Comparison of ENCODE assay signal across 8 cellular contexts in the genomic region with DNA sequence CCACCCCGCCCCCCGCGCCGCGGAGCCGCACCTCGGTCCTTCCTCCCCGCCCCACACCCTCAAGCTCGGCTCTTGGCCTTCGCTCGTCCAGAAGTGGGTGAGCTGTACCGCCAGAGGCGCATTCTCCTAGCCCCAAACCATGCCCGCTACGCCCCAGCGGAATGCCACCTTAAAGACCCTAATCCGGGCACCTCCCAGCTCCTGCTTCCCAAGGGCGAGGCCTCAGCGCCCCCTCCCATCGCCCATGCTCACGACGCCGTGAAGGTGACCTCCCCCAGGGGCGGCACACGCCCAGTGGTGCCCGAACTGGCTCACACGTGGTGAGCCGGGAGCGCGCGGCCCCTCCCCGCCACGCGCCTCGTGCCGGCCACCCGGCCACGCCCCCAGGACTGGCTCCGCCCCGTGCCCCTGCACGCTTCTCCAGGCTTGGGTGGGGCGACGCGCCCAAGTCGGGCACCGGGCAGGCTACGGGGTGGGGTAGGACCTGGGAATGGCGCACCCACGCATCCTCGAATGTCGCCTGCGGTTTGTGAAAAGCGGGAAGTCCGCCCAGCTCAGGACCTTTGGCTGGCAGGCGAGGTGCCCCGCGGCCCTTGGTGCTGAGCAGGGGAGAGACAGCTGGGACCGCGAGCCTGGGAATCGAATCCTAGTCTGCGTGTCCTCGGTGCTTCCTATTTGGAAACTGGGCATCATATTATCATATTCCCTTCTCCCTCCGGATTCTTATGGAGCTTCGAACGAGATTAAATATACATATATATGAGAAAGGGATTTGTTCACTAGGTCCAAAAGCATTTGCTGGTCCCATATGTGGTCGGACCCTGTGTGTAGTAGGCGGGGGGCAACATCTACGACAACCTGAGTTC.
DNase-seq lines count a peak whose midpoint lies in the region; ATAC-seq lines count a peak whose summit lies in the region.

No MANE protein-coding gene starts in this region.

- ATAC-seq in GM19023 (IDR thresholded peaks at IDR 0.05; ENCODE audit: unreplicated experiment) (peak; percentile 37), HG03175 (IDR thresholded peaks at IDR 0.05; ENCODE audit: unreplicated experiment) (peak; percentile 57)
- peak; percentile 74 to 76 for ATAC-seq in activated CD4-positive, CD25-positive, alpha-beta regulatory T cell treated with anti-CD3 and anti-CD28 coated beads, Interleukin-2, amount 50 U/mL, for 24 hours

- DNase-seq in AML-193 (lab: John Stamatoyannopoulos, UW) (peak; percentile 72 to 78), NCI-H226 (peak; percentile 61), cerebellar cortex (ENCODE audit: low spot score) (peak; percentile 88), kidney glomerular epithelial cell (lab: John Stamatoyannopoulos, UW) (peak; percentile 70)
- DNase-seq in stimulated activated CD4-positive, alpha-beta T cell treated with anti-CD3 and anti-CD28 coated beads, Interleukin-15, amount 100 ng/mL, for 48 hours (ENCODE audit: low read depth in 2 of 2): peak; percentile 75 to 87

Comparison
In these comparisons a context has a peak if more than half of its experiments do, and no peak if none do; other contexts are left out.
1. Peak in every context shown above with its lines: DNase-seq and ATAC-seq.